Comparison of ENCODE assay signal across 1 cellular context in genomic region chr2:101675512-101675911, GRCh38.
TF ChIP-seq lines count a peak whose summit lies in the region.

No MANE protein-coding gene starts in this region.

TF ChIP-seq in GM12878, 131 proteins besides CTCF, POLR2A, EP300 and RAD21 (continues in another document):
- TF ChIP-seq SKIL (IDR thresholded peaks at IDR 0.05; ENCODE audit: low read depth, poor library complexity, severe bottlenecking) (peak; percentile 91), BMI1 (IDR thresholded peaks at IDR 0.05; ENCODE audit: borderline replicate concordance) (peak; percentile 94), MTA2 (IDR thresholded peaks at IDR 0.05; ENCODE audit: low read depth) (peak; percentile 100), GATAD2B (conservative IDR thresholded peaks at IDR 0.05; ENCODE audit: low read depth) (peak; percentile 88; the same call in 1 of the 2 replicates), NKRF (conservative IDR thresholded peaks at IDR 0.05) (peak; percentile 38; the same call in 1 of the 2 replicates), NR2F1 (conservative IDR thresholded peaks at IDR 0.05) (peak; percentile 89), ZNF24 (IDR thresholded peaks at IDR 0.05) (peak; percentile 32; the same call in 1 of the 2 replicates), MYB (IDR thresholded peaks at IDR 0.05; ENCODE audit: borderline replicate concordance, low read depth, low read length) (peak; percentile 92), FOXM1 (IDR thresholded peaks at IDR 0.05; ENCODE audit: low read depth, low read length) (peak; percentile 17; the same call in 1 of the 2 replicates), RELA (IDR thresholded peaks at IDR 0.05; ENCODE audit: borderline replicate concordance, partially characterized antibody) (peak; percentile 79), BACH1 (IDR thresholded peaks at IDR 0.05; ENCODE audit: borderline replicate concordance) (peak; percentile 93), PML (IDR thresholded peaks at IDR 0.05; ENCODE audit: low read length) (no peak), MEF2A (IDR thresholded peaks at IDR 0.05; ENCODE audit: insufficient read depth, low read depth, low read length) (0 out of 2 replicates have a peak, but pooled peaks have one; percentile 35), RELB (IDR thresholded peaks at IDR 0.05; ENCODE audit: low read depth) (peak; percentile 99), IRF3 (IDR thresholded peaks at IDR 0.05) (no peak), STAT3 (IDR thresholded peaks at IDR 0.05; ENCODE audit: low read depth, low read length) (0 out of 2 replicates have a peak, but pooled peaks have one; percentile 41), SREBF1 (IDR thresholded peaks at IDR 0.05; ENCODE audit: low read length) (peak; percentile 73; the same call in 1 of the 2 replicates), IKZF2 (IDR thresholded peaks at IDR 0.05) (peak; percentile 99 to 100), IKZF1 (conservative IDR thresholded peaks at IDR 0.05) (peak; percentile 99), DPF2 (IDR thresholded peaks at IDR 0.05) (peak; percentile 99), NRF1 (conservative IDR thresholded peaks at IDR 0.05; ENCODE audit: low read depth, low read length) (no peak), CEBPZ (IDR thresholded peaks at IDR 0.05; ENCODE audit: low read depth, low read length) (no peak), PAX5 (IDR thresholded peaks at IDR 0.05; ENCODE audit: borderline replicate concordance, low read depth, low read length) (peak; percentile 50; the same call in 1 of the 2 replicates), MLLT1 (IDR thresholded peaks at IDR 0.05) (peak; percentile 95), ETV6 (conservative IDR thresholded peaks at IDR 0.05 in 1 of 2, IDR thresholded peaks at IDR 0.05 in 1 of 2; ENCODE audit: borderline replicate concordance in 1 of 2, low read depth in 1 of 2) (peak in 1 of 2 experiments; percentile 43; a peak in 1 of 4 replicates), POU2F2 (IDR thresholded peaks at IDR 0.05; ENCODE audit: borderline replicate concordance, low read depth, low read length) (peak; percentile 56; the same call in 1 of the 3 replicates), TCF7 (IDR thresholded peaks at IDR 0.05; ENCODE audit: borderline replicate concordance) (peak; percentile 60; the same call in 1 of the 2 replicates), MEF2B (IDR thresholded peaks at IDR 0.05; ENCODE audit: partially characterized antibody, poor library complexity, severe bottlenecking) (peak; percentile 90), RAD51 (IDR thresholded peaks at IDR 0.05) (0 out of 2 replicates have a peak, but pooled peaks have one; percentile 30), KLF5 (IDR thresholded peaks at IDR 0.05; ENCODE audit: partially characterized antibody) (no peak), RCOR1 (conservative IDR thresholded peaks at IDR 0.05; ENCODE audit: low read depth, low read length) (peak; percentile 86; the same call in 1 of the 2 replicates), JUND (IDR thresholded peaks at IDR 0.05; ENCODE audit: low read depth, low read length) (peak; percentile 16; the same call in 1 of the 2 replicates), RUNX3 (IDR thresholded peaks at IDR 0.05; ENCODE audit: low read length) (no peak; the same call in 1 of the 2 replicates), IRF4 (IDR thresholded peaks at IDR 0.05; ENCODE audit: low read depth, low read length) (no peak), CHD2 (IDR thresholded peaks at IDR 0.05; ENCODE audit: borderline replicate concordance, low read depth, low read length) (peak; percentile 40; the same call in 1 of the 2 replicates), BCL11A (IDR thresholded peaks at IDR 0.05; ENCODE audit: low read depth, low read length) (peak; percentile 97), JUNB (IDR thresholded peaks at IDR 0.05) (peak; percentile 65), ATF7 (IDR thresholded peaks at IDR 0.05; ENCODE audit: low read depth) (peak; percentile 88), KDM1A (IDR thresholded peaks at IDR 0.05; ENCODE audit: borderline replicate concordance) (no peak), NBN (IDR thresholded peaks at IDR 0.05) (peak; percentile 79; the same call in 1 of the 2 replicates)
- TF ChIP-seq, protein P1, sequence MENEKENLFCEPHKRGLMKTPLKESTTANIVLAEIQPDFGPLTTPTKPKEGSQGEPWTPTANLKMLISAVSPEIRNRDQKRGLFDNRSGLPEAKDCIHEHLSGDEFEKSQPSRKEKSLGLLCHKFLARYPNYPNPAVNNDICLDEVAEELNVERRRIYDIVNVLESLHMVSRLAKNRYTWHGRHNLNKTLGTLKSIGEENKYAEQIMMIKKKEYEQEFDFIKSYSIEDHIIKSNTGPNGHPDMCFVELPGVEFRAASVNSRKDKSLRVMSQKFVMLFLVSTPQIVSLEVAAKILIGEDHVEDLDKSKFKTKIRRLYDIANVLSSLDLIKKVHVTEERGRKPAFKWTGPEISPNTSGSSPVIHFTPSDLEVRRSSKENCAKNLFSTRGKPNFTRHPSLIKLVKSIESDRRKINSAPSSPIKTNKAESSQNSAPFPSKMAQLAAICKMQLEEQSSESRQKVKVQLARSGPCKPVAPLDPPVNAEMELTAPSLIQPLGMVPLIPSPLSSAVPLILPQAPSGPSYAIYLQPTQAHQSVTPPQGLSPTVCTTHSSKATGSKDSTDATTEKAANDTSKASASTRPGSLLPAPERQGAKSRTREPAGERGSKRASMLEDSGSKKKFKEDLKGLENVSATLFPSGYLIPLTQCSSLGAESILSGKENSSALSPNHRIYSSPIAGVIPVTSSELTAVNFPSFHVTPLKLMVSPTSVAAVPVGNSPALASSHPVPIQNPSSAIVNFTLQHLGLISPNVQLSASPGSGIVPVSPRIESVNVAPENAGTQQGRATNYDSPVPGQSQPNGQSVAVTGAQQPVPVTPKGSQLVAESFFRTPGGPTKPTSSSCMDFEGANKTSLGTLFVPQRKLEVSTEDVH (IDR thresholded peaks at IDR 0.05; ENCODE audit: low read depth, partially characterized antibody): peak; percentile 28
- TF ChIP-seq, protein P2, sequence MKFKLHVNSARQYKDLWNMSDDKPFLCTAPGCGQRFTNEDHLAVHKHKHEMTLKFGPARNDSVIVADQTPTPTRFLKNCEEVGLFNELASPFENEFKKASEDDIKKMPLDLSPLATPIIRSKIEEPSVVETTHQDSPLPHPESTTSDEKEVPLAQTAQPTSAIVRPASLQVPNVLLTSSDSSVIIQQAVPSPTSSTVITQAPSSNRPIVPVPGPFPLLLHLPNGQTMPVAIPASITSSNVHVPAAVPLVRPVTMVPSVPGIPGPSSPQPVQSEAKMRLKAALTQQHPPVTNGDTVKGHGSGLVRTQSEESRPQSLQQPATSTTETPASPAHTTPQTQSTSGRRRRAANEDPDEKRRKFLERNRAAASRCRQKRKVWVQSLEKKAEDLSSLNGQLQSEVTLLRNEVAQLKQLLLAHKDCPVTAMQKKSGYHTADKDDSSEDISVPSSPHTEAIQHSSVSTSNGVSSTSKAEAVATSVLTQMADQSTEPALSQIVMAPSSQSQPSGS (IDR thresholded peaks at IDR 0.05; ENCODE audit: low read length): peak; percentile 51
- TF ChIP-seq, protein P3, sequence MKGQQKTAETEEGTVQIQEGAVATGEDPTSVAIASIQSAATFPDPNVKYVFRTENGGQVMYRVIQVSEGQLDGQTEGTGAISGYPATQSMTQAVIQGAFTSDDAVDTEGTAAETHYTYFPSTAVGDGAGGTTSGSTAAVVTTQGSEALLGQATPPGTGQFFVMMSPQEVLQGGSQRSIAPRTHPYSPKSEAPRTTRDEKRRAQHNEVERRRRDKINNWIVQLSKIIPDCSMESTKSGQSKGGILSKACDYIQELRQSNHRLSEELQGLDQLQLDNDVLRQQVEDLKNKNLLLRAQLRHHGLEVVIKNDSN (IDR thresholded peaks at IDR 0.05; ENCODE audit: borderline replicate concordance, extremely low read length, insufficient read depth, low read depth, low read length): no peak
- TF ChIP-seq, protein P4, sequence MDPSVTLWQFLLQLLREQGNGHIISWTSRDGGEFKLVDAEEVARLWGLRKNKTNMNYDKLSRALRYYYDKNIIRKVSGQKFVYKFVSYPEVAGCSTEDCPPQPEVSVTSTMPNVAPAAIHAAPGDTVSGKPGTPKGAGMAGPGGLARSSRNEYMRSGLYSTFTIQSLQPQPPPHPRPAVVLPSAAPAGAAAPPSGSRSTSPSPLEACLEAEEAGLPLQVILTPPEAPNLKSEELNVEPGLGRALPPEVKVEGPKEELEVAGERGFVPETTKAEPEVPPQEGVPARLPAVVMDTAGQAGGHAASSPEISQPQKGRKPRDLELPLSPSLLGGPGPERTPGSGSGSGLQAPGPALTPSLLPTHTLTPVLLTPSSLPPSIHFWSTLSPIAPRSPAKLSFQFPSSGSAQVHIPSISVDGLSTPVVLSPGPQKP (IDR thresholded peaks at IDR 0.05; ENCODE audit: low read depth, low read length): no peak
